ENCODE assay signal across 1 cellular context in genomic region chr13:46104868-46105267, GRCh38.
TF ChIP-seq lines count a peak whose summit lies in the region.

Gene CPB2 (minus strand): TSS chr13:46105033. CDS start chr13:46105009, 24 bp downstream.

TF ChIP-seq in HepG2, 621 proteins besides CTCF, POLR2A, EP300 and RAD21 (continued from another document and continues in another):
- TF ChIP-seq, protein P1, sequence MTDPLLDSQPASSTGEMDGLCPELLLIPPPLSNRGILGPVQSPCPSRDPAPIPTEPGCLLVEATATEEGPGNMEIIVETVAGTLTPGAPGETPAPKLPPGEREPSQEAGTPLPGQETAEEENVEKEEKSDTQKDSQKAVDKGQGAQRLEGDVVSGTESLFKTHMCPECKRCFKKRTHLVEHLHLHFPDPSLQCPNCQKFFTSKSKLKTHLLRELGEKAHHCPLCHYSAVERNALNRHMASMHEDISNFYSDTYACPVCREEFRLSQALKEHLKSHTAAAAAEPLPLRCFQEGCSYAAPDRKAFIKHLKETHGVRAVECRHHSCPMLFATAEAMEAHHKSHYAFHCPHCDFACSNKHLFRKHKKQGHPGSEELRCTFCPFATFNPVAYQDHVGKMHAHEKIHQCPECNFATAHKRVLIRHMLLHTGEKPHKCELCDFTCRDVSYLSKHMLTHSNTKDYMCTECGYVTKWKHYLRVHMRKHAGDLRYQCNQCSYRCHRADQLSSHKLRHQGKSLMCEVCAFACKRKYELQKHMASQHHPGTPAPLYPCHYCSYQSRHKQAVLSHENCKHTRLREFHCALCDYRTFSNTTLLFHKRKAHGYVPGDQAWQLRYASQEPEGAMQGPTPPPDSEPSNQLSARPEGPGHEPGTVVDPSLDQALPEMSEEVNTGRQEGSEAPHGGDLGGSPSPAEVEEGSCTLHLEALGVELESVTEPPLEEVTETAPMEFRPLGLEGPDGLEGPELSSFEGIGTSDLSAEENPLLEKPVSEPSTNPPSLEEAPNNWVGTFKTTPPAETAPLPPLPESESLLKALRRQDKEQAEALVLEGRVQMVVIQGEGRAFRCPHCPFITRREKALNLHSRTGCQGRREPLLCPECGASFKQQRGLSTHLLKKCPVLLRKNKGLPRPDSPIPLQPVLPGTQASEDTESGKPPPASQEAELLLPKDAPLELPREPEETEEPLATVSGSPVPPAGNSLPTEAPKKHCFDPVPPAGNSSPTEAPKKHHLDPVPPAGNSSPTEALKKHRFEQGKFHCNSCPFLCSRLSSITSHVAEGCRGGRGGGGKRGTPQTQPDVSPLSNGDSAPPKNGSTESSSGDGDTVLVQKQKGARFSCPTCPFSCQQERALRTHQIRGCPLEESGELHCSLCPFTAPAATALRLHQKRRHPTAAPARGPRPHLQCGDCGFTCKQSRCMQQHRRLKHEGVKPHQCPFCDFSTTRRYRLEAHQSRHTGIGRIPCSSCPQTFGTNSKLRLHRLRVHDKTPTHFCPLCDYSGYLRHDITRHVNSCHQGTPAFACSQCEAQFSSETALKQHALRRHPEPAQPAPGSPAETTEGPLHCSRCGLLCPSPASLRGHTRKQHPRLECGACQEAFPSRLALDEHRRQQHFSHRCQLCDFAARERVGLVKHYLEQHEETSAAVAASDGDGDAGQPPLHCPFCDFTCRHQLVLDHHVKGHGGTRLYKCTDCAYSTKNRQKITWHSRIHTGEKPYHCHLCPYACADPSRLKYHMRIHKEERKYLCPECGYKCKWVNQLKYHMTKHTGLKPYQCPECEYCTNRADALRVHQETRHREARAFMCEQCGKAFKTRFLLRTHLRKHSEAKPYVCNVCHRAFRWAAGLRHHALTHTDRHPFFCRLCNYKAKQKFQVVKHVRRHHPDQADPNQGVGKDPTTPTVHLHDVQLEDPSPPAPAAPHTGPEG (CRISPR knock-in tag; IDR thresholded peaks at IDR 0.05), result no peak
- TF ChIP-seq REL (CRISPR knock-in tag; conservative IDR thresholded peaks at IDR 0.05), result no peak
- TF ChIP-seq ONECUT2 (CRISPR knock-in tag; IDR thresholded peaks at IDR 0.05), result 0 out of 2 replicates have a peak, but pooled peaks have one; percentile 15
- TF ChIP-seq SOX5 (CRISPR knock-in tag; IDR thresholded peaks at IDR 0.05; ENCODE audit: borderline replicate concordance), result peak; percentile 91
- TF ChIP-seq FOSL1 (CRISPR knock-in tag; IDR thresholded peaks at IDR 0.05; ENCODE audit: borderline replicate concordance), result no peak
- no peak; the same call in 1 of the 2 replicates for TF ChIP-seq RXRA (CRISPR knock-in tag; IDR thresholded peaks at IDR 0.05)
- TF ChIP-seq PHB2 (IDR thresholded peaks at IDR 0.05; ENCODE audit: partially characterized antibody), result no peak
- TF ChIP-seq, protein P2, sequence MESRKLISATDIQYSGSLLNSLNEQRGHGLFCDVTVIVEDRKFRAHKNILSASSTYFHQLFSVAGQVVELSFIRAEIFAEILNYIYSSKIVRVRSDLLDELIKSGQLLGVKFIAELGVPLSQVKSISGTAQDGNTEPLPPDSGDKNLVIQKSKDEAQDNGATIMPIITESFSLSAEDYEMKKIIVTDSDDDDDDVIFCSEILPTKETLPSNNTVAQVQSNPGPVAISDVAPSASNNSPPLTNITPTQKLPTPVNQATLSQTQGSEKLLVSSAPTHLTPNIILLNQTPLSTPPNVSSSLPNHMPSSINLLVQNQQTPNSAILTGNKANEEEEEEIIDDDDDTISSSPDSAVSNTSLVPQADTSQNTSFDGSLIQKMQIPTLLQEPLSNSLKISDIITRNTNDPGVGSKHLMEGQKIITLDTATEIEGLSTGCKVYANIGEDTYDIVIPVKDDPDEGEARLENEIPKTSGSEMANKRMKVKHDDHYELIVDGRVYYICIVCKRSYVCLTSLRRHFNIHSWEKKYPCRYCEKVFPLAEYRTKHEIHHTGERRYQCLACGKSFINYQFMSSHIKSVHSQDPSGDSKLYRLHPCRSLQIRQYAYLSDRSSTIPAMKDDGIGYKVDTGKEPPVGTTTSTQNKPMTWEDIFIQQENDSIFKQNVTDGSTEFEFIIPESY (CRISPR knock-in tag; IDR thresholded peaks at IDR 0.05), result no peak
- TF ChIP-seq ZNF350 (CRISPR knock-in tag; IDR thresholded peaks at IDR 0.05; ENCODE audit: borderline replicate concordance, low read depth), result no peak
- TF ChIP-seq GLMP (CRISPR knock-in tag; IDR thresholded peaks at IDR 0.05; ENCODE audit: borderline replicate concordance), result no peak
- no peak for TF ChIP-seq SUZ12 (IDR thresholded peaks at IDR 0.05; ENCODE audit: low read depth, low read length)
- no peak for TF ChIP-seq MLLT10 (CRISPR knock-in tag; IDR thresholded peaks at IDR 0.05)
- no peak for TF ChIP-seq LCORL (IDR thresholded peaks at IDR 0.05)
- TF ChIP-seq LCORL (CRISPR knock-in tag; IDR thresholded peaks at IDR 0.05), result peak; percentile 43; the same call in 1 of the 2 replicates
- TF ChIP-seq, protein P3, sequence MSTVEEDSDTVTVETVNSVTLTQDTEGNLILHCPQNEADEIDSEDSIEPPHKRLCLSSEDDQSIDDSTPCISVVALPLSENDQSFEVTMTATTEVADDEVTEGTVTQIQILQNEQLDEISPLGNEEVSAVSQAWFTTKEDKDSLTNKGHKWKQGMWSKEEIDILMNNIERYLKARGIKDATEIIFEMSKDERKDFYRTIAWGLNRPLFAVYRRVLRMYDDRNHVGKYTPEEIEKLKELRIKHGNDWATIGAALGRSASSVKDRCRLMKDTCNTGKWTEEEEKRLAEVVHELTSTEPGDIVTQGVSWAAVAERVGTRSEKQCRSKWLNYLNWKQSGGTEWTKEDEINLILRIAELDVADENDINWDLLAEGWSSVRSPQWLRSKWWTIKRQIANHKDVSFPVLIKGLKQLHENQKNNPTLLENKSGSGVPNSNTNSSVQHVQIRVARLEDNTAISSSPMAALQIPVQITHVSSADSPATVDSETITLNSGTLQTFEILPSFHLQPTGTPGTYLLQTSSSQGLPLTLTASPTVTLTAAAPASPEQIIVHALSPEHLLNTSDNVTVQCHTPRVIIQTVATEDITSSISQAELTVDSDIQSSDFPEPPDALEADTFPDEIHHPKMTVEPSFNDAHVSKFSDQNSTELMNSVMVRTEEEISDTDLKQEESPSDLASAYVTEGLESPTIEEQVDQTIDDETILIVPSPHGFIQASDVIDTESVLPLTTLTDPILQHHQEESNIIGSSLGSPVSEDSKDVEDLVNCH (CRISPR knock-in tag; IDR thresholded peaks at IDR 0.05), result no peak
- TF ChIP-seq CBFB (CRISPR knock-in tag; IDR thresholded peaks at IDR 0.05), result no peak
- TF ChIP-seq, protein P4, sequence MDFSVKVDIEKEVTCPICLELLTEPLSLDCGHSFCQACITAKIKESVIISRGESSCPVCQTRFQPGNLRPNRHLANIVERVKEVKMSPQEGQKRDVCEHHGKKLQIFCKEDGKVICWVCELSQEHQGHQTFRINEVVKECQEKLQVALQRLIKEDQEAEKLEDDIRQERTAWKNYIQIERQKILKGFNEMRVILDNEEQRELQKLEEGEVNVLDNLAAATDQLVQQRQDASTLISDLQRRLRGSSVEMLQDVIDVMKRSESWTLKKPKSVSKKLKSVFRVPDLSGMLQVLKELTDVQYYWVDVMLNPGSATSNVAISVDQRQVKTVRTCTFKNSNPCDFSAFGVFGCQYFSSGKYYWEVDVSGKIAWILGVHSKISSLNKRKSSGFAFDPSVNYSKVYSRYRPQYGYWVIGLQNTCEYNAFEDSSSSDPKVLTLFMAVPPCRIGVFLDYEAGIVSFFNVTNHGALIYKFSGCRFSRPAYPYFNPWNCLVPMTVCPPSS (IDR thresholded peaks at IDR 0.05), result no peak
- no peak for TF ChIP-seq FLYWCH1 (CRISPR knock-in tag; IDR thresholded peaks at IDR 0.05)
- TF ChIP-seq TEF (CRISPR knock-in tag; IDR thresholded peaks at IDR 0.05), result peak; percentile 89; the same call in 1 of the 2 replicates
- TF ChIP-seq, protein P5, sequence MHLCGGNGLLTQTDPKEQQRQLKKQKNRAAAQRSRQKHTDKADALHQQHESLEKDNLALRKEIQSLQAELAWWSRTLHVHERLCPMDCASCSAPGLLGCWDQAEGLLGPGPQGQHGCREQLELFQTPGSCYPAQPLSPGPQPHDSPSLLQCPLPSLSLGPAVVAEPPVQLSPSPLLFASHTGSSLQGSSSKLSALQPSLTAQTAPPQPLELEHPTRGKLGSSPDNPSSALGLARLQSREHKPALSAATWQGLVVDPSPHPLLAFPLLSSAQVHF (CRISPR knock-in tag; IDR thresholded peaks at IDR 0.05), result no peak
- TF ChIP-seq, protein P6, sequence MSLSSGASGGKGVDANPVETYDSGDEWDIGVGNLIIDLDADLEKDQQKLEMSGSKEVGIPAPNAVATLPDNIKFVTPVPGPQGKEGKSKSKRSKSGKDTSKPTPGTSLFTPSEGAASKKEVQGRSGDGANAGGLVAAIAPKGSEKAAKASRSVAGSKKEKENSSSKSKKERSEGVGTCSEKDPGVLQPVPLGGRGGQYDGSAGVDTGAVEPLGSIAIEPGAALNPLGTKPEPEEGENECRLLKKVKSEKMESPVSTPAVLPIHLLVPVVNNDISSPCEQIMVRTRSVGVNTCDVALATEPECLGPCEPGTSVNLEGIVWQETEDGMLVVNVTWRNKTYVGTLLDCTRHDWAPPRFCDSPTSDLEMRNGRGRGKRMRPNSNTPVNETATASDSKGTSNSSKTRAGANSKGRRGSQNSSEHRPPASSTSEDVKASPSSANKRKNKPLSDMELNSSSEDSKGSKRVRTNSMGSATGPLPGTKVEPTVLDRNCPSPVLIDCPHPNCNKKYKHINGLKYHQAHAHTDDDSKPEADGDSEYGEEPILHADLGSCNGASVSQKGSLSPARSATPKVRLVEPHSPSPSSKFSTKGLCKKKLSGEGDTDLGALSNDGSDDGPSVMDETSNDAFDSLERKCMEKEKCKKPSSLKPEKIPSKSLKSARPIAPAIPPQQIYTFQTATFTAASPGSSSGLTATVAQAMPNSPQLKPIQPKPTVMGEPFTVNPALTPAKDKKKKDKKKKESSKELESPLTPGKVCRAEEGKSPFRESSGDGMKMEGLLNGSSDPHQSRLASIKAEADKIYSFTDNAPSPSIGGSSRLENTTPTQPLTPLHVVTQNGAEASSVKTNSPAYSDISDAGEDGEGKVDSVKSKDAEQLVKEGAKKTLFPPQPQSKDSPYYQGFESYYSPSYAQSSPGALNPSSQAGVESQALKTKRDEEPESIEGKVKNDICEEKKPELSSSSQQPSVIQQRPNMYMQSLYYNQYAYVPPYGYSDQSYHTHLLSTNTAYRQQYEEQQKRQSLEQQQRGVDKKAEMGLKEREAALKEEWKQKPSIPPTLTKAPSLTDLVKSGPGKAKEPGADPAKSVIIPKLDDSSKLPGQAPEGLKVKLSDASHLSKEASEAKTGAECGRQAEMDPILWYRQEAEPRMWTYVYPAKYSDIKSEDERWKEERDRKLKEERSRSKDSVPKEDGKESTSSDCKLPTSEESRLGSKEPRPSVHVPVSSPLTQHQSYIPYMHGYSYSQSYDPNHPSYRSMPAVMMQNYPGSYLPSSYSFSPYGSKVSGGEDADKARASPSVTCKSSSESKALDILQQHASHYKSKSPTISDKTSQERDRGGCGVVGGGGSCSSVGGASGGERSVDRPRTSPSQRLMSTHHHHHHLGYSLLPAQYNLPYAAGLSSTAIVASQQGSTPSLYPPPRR (CRISPR knock-in tag; IDR thresholded peaks at IDR 0.05; ENCODE audit: borderline replicate concordance), result no peak; the same call in 1 of the 2 replicates
- TF ChIP-seq SOX6 (IDR thresholded peaks at IDR 0.05), result no peak
- TF ChIP-seq SOX6 (CRISPR knock-in tag; IDR thresholded peaks at IDR 0.05), result peak; percentile 97
- TF ChIP-seq NRL (CRISPR knock-in tag; IDR thresholded peaks at IDR 0.05; ENCODE audit: borderline replicate concordance), result no peak
- TF ChIP-seq TOPORS (CRISPR knock-in tag; IDR thresholded peaks at IDR 0.05), result no peak
- no peak for TF ChIP-seq SATB2 (CRISPR knock-in tag; IDR thresholded peaks at IDR 0.05)
- no peak for TF ChIP-seq SIN3B (IDR thresholded peaks at IDR 0.05; ENCODE audit: low read length)
- no peak for TF ChIP-seq SP2 (CRISPR knock-in tag; IDR thresholded peaks at IDR 0.05)
- no peak; the same call in 1 of the 2 replicates for TF ChIP-seq ZNF136 (CRISPR knock-in tag; IDR thresholded peaks at IDR 0.05; ENCODE audit: low read depth)
- TF ChIP-seq EEA1 (CRISPR knock-in tag; IDR thresholded peaks at IDR 0.05; ENCODE audit: borderline replicate concordance), result no peak
- TF ChIP-seq, protein P7, sequence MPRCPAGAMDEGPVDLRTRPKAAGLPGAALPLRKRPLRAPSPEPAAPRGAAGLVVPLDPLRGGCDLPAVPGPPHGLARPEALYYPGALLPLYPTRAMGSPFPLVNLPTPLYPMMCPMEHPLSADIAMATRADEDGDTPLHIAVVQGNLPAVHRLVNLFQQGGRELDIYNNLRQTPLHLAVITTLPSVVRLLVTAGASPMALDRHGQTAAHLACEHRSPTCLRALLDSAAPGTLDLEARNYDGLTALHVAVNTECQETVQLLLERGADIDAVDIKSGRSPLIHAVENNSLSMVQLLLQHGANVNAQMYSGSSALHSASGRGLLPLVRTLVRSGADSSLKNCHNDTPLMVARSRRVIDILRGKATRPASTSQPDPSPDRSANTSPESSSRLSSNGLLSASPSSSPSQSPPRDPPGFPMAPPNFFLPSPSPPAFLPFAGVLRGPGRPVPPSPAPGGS (CRISPR knock-in tag; IDR thresholded peaks at IDR 0.05), result no peak
- no peak for TF ChIP-seq SCMH1 (CRISPR knock-in tag; IDR thresholded peaks at IDR 0.05; ENCODE audit: borderline replicate concordance)
- TF ChIP-seq ZFYVE20 (CRISPR knock-in tag; IDR thresholded peaks at IDR 0.05; ENCODE audit: borderline replicate concordance, low read depth), result no peak
- TF ChIP-seq DNMT1 (CRISPR knock-in tag; IDR thresholded peaks at IDR 0.05), result no peak
- no peak for TF ChIP-seq SMAD1 (CRISPR knock-in tag; IDR thresholded peaks at IDR 0.05; ENCODE audit: borderline replicate concordance, low read depth)
- TF ChIP-seq FOSL2 (CRISPR knock-in tag; IDR thresholded peaks at IDR 0.05), result 0 out of 2 replicates have a peak, but pooled peaks have one; percentile 31
- TF ChIP-seq ZMYM3 (CRISPR knock-in tag; IDR thresholded peaks at IDR 0.05), result peak; percentile 65; the same call in 1 of the 2 replicates
- TF ChIP-seq, protein P8, sequence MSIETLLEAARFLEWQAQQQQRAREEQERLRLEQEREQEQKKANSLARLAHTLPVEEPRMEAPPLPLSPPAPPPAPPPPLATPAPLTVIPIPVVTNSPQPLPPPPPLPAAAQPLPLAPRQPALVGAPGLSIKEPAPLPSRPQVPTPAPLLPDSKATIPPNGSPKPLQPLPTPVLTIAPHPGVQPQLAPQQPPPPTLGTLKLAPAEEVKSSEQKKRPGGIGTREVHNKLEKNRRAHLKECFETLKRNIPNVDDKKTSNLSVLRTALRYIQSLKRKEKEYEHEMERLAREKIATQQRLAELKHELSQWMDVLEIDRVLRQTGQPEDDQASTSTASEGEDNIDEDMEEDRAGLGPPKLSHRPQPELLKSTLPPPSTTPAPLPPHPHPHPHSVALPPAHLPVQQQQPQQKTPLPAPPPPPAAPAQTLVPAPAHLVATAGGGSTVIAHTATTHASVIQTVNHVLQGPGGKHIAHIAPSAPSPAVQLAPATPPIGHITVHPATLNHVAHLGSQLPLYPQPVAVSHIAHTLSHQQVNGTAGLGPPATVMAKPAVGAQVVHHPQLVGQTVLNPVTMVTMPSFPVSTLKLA (IDR thresholded peaks at IDR 0.05), result no peak
